Comparison of ENCODE assay signal across 9 cellular contexts in the genomic region with DNA sequence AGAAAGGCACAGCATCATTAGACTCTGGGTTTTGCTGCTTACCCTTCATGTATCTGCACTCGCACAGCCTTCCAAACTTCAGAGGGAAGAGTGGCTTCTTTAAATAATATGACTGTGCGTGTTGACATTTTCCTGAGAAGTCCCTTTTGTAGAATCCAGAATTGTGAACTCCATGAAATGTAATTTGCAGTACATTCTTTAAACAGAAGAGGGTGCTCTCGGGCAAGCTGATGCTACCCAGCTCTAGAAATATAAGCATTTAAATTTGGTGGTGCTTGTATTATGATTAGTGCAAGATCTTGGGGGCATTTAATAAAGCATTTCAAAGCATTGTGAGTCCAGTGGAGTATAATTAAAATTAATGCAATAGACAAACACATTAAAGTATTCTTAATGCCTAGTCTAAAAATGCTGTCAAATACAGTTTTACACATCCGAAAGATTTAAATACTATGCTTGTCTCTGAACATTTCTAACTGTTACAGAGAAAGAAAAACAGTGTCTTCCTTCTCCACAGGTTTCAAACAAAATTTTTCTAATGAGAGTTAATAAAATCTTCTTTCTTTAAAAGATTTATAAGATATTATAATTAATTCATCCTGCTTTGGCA. TPM values are rescaled to one million over a fixed set of nuclear protein-coding genes. Genes with fewer than 3 reads are reported as not detected.
A peak's percentile ranks its signal among the peaks of the same experiment; 100 is the strongest.
DNase-seq lines count a peak whose midpoint lies in the region; ATAC-seq, FAIRE-seq and TF ChIP-seq lines count a peak whose summit lies in the region.
"Had no signal": no experiment of that assay in that cellular context is flagged by ENCODE, and none has a peak within 500 bp of the region (broad histone marks: within the 10 kb centered on the region; RNA-seq: fewer than 3 reads in every experiment).

No MANE protein-coding gene starts in this region.

- H3K4me2 ChIP-seq in parathyroid adenoma (ENCODE audit: low read length), result no peak overlapping the region
- H3K4me2 ChIP-seq: BLaER1 treated with 17β-estradiol and CSF1 and Interleukin-3, amounts not matched to agents 10 nM and 100 nM had no signal

- TF ChIP-seq CTCF in Peyer's patch (IDR thresholded peaks at IDR 0.05), result peak in 4 of 6 experiments; percentile 50 to 52 (median 51)
- TF ChIP-seq CTCF in parathyroid adenoma (IDR thresholded peaks at IDR 0.05), result peak; percentile 75

- H3K27me3 ChIP-seq in Peyer's patch, result no peaks in the 10 kb centered on the region
- H3K27me3 ChIP-seq in parathyroid adenoma (ENCODE audit: control insufficient read depth, insufficient read depth, low read length), result no peaks in the 10 kb centered on the region
- H3K27me3 ChIP-seq: BLaER1 treated with 17β-estradiol and CSF1 and Interleukin-3, amounts not matched to agents 10 nM and 100 nM had no signal

- H3K27ac ChIP-seq in Peyer's patch, result no peak overlapping the region
- no peak overlapping the region for H3K27ac ChIP-seq in parathyroid adenoma
- H3K27ac ChIP-seq: BLaER1 treated with 17β-estradiol and CSF1 and Interleukin-3, amounts not matched to agents 10 nM and 100 nM had no signal

- FAIRE-seq in HTR-8/SVneo (lab: Jason Lieb, UNC), result no peak

- H3K79me2 ChIP-seq in parathyroid adenoma, result no peaks in the 10 kb centered on the region

- DNase-seq in DMS79 treated with DMSO at 0.1 percent for 48 hours (lab: John Stamatoyannopoulos, UW), result peak; percentile 65
- DNase-seq in DMS79 (lab: John Stamatoyannopoulos, UW), result no peak
- DNase-seq in HTR-8/SVneo (ENCODE audit: insufficient read length, low spot score), result peak; percentile 28
- no peak for DNase-seq in Peyer's patch
- DNase-seq in erythroblast (lab: John Stamatoyannopoulos, UW), result peak; percentile 41 to 75
- no peak for DNase-seq in stimulated activated naive CD4-positive, alpha-beta T cell treated with Interleukin-2 at 50 U/mL for 16 hours (lab: John Stamatoyannopoulos, UW)

- H3K9me3 ChIP-seq in Peyer's patch (no peaks in the 10 kb centered on the region), parathyroid adenoma (ENCODE audit: control insufficient read depth, low read length) (no peaks in the 10 kb centered on the region)
- H3K9me3 ChIP-seq: BLaER1 treated with 17β-estradiol and CSF1 and Interleukin-3, amounts not matched to agents 10 nM and 100 nM had no signal

- no peak overlapping the region for H3K9ac ChIP-seq in parathyroid adenoma
- H3K9ac ChIP-seq: BLaER1 treated with 17β-estradiol and CSF1 and Interleukin-3, amounts not matched to agents 10 nM and 100 nM had no signal

- no peak overlapping the region for H2AFZ ChIP-seq in parathyroid adenoma

- no peak for TF ChIP-seq POLR2A in Peyer's patch (IDR thresholded peaks at IDR 0.05)
- TF ChIP-seq POLR2A in erythroblast (IDR thresholded peaks at IDR 0.05; ENCODE audit: low read length), result no peak

- H3K36me3 ChIP-seq in Peyer's patch (peaks cover 0 to 4% (median 0%) of the 10 kb centered on the region in 3 donors), parathyroid adenoma (ENCODE audit: control insufficient read depth, insufficient read depth, low read length) (no peaks in the 10 kb centered on the region)
- H3K36me3 ChIP-seq: BLaER1 treated with 17β-estradiol and CSF1 and Interleukin-3, amounts not matched to agents 10 nM and 100 nM had no signal

- no peak overlapping the region for H3K4me3 ChIP-seq in Peyer's patch
- H3K4me3 ChIP-seq in parathyroid adenoma (ENCODE audit: low read depth, low read length), result no peak overlapping the region
- H3K4me3 ChIP-seq: BLaER1 treated with 17β-estradiol and CSF1 and Interleukin-3, amounts not matched to agents 10 nM and 100 nM had no signal

- no peak for ATAC-seq in GM21367 (IDR thresholded peaks at IDR 0.05; ENCODE audit: unreplicated experiment)

- no peaks in the 10 kb centered on the region for H3K4me1 ChIP-seq in Peyer's patch
- no peaks in the 10 kb centered on the region for H3K4me1 ChIP-seq in parathyroid adenoma
- H3K4me1 ChIP-seq: BLaER1 treated with 17β-estradiol and CSF1 and Interleukin-3, amounts not matched to agents 10 nM and 100 nM had no signal

RNA-seq across cellular contexts. Expression of gene GTF2A1L, which starts 17.3 kb away (rescaled TPM):
- 10 to 100 TPM in 1 of 4 donors, under 1 TPM in 1, not detected in 2; 0.94 to 11.6 TPM for total RNA-seq in Peyer's patch

Comparison
In these comparisons a context has a peak if more than half of its experiments do, and no peak if none do; other contexts are left out.
1. DNase-seq: peak in DMS79 treated with DMSO at 0.1 percent for 48 hours (single experiment), HTR-8/SVneo (single experiment) and erythroblast (2 of 2); none in DMS79 (single experiment), Peyer's patch (0 of 3) and stimulated activated naive CD4-positive, alpha-beta T cell treated with Interleukin-2 at 50 U/mL for 16 hours (single experiment).